ENCODE assay signal across 1 cellular context in genomic region chr20:47785900-47786762, GRCh38.
A peak's percentile ranks its signal among the peaks of the same experiment; 100 is the strongest.
TF ChIP-seq lines count a peak whose summit lies in the region.

No MANE protein-coding gene starts in this region.

TF ChIP-seq in HepG2, 621 proteins besides CTCF, POLR2A, EP300 and RAD21 (continued from another document and continues in another):
- TF ChIP-seq, protein P1, sequence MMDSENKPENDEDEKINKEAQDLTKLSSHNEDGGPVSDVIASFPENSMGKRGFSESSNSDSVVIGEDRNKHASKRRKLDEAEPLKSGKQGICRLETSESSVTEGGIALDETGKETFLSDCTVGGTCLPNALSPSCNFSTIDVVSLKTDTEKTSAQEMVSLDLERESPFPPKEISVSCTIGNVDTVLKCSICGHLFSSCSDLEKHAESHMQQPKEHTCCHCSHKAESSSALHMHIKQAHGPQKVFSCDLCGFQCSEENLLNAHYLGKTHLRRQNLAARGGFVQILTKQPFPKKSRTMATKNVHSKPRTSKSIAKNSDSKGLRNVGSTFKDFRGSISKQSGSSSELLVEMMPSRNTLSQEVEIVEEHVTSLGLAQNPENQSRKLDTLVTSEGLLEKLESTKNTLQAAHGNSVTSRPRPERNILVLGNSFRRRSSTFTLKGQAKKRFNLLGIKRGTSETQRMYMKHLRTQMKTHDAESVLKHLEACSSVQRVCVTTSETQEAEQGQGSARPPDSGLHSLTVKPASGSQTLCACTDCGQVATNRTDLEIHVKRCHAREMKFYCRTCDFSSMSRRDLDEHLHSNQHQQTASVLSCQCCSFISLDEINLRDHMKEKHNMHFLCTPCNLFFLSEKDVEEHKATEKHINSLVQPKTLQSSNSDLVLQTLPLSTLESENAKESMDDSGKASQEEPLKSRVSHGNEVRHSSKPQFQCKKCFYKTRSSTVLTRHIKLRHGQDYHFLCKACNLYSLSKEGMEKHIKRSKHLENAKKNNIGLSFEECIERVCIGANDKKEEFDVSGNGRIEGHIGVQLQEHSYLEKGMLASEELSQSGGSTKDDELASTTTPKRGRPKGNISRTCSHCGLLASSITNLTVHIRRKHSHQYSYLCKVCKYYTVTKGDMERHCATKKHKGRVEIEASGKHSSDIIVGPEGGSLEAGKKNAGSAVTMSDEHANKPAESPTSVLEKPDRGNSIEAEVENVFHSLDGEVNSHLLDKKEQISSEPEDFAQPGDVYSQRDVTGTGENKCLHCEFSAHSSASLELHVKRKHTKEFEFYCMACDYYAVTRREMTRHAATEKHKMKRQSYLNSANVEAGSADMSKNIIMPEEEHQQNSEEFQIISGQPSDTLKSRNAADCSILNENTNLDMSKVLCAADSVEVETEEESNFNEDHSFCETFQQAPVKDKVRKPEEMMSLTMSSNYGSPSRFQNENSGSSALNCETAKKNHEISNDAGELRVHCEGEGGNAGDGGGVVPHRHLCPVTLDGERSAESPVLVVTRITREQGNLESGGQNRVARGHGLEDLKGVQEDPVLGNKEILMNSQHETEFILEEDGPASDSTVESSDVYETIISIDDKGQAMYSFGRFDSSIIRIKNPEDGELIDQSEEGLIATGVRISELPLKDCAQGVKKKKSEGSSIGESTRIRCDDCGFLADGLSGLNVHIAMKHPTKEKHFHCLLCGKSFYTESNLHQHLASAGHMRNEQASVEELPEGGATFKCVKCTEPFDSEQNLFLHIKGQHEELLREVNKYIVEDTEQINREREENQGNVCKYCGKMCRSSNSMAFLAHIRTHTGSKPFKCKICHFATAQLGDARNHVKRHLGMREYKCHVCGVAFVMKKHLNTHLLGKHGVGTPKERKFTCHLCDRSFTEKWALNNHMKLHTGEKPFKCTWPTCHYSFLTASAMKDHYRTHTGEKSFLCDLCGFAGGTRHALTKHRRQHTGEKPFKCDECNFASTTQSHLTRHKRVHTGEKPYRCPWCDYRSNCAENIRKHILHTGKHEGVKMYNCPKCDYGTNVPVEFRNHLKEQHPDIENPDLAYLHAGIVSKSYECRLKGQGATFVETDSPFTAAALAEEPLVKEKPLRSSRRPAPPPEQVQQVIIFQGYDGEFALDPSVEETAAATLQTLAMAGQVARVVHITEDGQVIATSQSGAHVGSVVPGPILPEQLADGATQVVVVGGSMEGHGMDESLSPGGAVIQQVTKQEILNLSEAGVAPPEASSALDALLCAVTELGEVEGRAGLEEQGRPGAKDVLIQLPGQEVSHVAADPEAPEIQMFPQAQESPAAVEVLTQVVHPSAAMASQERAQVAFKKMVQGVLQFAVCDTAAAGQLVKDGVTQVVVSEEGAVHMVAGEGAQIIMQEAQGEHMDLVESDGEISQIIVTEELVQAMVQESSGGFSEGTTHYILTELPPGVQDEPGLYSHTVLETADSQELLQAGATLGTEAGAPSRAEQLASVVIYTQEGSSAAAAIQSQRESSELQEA (CRISPR knock-in tag; IDR thresholded peaks at IDR 0.05; ENCODE audit: not compliant biosample characterization) = peak; percentile 82
- no peak for TF ChIP-seq ZBTB39 (CRISPR knock-in tag; IDR thresholded peaks at IDR 0.05)
- TF ChIP-seq SOX5 (CRISPR knock-in tag; IDR thresholded peaks at IDR 0.05; ENCODE audit: borderline replicate concordance) = no peak; the same call in 1 of the 2 replicates
- TF ChIP-seq, protein P2, sequence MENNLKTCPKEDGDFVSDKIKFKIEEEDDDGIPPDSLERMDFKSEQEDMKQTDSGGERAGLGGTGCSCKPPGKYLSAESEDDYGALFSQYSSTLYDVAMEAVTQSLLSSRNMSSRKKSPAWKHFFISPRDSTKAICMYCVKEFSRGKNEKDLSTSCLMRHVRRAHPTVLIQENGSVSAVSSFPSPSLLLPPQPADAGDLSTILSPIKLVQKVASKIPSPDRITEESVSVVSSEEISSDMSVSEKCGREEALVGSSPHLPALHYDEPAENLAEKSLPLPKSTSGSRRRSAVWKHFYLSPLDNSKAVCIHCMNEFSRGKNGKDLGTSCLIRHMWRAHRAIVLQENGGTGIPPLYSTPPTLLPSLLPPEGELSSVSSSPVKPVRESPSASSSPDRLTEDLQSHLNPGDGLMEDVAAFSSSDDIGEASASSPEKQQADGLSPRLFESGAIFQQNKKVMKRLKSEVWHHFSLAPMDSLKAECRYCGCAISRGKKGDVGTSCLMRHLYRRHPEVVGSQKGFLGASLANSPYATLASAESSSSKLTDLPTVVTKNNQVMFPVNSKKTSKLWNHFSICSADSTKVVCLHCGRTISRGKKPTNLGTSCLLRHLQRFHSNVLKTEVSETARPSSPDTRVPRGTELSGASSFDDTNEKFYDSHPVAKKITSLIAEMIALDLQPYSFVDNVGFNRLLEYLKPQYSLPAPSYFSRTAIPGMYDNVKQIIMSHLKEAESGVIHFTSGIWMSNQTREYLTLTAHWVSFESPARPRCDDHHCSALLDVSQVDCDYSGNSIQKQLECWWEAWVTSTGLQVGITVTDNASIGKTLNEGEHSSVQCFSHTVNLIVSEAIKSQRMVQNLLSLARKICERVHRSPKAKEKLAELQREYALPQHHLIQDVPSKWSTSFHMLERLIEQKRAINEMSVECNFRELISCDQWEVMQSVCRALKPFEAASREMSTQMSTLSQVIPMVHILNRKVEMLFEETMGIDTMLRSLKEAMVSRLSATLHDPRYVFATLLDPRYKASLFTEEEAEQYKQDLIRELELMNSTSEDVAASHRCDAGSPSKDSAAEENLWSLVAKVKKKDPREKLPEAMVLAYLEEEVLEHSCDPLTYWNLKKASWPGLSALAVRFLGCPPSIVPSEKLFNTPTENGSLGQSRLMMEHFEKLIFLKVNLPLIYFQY (CRISPR knock-in tag; IDR thresholded peaks at IDR 0.05; ENCODE audit: borderline replicate concordance) = peak; percentile 53; the same call in 1 of the 2 replicates
- 0 out of 2 replicates have a peak, but pooled peaks have one; percentile 44 for TF ChIP-seq ZNF136 (CRISPR knock-in tag; IDR thresholded peaks at IDR 0.05; ENCODE audit: low read depth)
- TF ChIP-seq MYNN (CRISPR knock-in tag; IDR thresholded peaks at IDR 0.05; ENCODE audit: low read depth) = 0 out of 2 replicates have a peak, but pooled peaks have one; percentile 9
- TF ChIP-seq CAMTA2 (CRISPR knock-in tag; IDR thresholded peaks at IDR 0.05; ENCODE audit: borderline replicate concordance) = peak; percentile 91; the same call in 1 of the 2 replicates
- TF ChIP-seq, protein P3, sequence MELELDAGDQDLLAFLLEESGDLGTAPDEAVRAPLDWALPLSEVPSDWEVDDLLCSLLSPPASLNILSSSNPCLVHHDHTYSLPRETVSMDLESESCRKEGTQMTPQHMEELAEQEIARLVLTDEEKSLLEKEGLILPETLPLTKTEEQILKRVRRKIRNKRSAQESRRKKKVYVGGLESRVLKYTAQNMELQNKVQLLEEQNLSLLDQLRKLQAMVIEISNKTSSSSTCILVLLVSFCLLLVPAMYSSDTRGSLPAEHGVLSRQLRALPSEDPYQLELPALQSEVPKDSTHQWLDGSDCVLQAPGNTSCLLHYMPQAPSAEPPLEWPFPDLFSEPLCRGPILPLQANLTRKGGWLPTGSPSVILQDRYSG (CRISPR knock-in tag; IDR thresholded peaks at IDR 0.05) = peak; percentile 64; the same call in 1 of the 2 replicates
- no peak for TF ChIP-seq CBX1 (IDR thresholded peaks at IDR 0.05; ENCODE audit: low read depth)
- TF ChIP-seq HOXA5 (CRISPR knock-in tag; IDR thresholded peaks at IDR 0.05) = no peak; the same call in 1 of the 2 replicates
- peak; percentile 83; the same call in 1 of the 2 replicates for TF ChIP-seq EZH2 (conservative IDR thresholded peaks at IDR 0.05; ENCODE audit: low read depth, low read length)
- 0 out of 2 replicates have a peak, but pooled peaks have one; percentile 35 for TF ChIP-seq REL (CRISPR knock-in tag; conservative IDR thresholded peaks at IDR 0.05)
- TF ChIP-seq, protein P4, sequence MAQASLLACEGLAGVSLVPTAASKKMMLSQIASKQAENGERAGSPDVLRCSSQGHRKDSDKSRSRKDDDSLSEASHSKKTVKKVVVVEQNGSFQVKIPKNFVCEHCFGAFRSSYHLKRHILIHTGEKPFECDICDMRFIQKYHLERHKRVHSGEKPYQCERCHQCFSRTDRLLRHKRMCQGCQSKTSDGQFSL (CRISPR knock-in tag; IDR thresholded peaks at IDR 0.05) = no peak; the same call in 1 of the 2 replicates
- TF ChIP-seq, protein P5, sequence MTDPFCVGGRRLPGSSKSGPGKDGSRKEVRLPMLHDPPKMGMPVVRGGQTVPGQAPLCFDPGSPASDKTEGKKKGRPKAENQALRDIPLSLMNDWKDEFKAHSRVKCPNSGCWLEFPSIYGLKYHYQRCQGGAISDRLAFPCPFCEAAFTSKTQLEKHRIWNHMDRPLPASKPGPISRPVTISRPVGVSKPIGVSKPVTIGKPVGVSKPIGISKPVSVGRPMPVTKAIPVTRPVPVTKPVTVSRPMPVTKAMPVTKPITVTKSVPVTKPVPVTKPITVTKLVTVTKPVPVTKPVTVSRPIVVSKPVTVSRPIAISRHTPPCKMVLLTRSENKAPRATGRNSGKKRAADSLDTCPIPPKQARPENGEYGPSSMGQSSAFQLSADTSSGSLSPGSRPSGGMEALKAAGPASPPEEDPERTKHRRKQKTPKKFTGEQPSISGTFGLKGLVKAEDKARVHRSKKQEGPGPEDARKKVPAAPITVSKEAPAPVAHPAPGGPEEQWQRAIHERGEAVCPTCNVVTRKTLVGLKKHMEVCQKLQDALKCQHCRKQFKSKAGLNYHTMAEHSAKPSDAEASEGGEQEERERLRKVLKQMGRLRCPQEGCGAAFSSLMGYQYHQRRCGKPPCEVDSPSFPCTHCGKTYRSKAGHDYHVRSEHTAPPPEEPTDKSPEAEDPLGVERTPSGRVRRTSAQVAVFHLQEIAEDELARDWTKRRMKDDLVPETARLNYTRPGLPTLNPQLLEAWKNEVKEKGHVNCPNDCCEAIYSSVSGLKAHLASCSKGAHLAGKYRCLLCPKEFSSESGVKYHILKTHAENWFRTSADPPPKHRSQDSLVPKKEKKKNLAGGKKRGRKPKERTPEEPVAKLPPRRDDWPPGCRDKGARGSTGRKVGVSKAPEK (CRISPR knock-in tag; IDR thresholded peaks at IDR 0.05; ENCODE audit: borderline replicate concordance) = peak; percentile 95; the same call in 1 of the 2 replicates
- peak; percentile 52; the same call in 1 of the 2 replicates for TF ChIP-seq FOXK1 (CRISPR knock-in tag; IDR thresholded peaks at IDR 0.05; ENCODE audit: borderline replicate concordance, low read depth)
- peak; percentile 85 for TF ChIP-seq SMC3 (IDR thresholded peaks at IDR 0.05; ENCODE audit: low read length)
- TF ChIP-seq ZNF274 (CRISPR knock-in tag; IDR thresholded peaks at IDR 0.05) = peak; percentile 82; the same call in 1 of the 2 replicates
- peak; percentile 75 for TF ChIP-seq HNRNPLL (IDR thresholded peaks at IDR 0.05; ENCODE audit: low read depth, low read length, poor library complexity, severe bottlenecking)
- 0 out of 4 replicates have a peak, but pooled peaks of 1 of the 2 experiments have one; percentile 27 for TF ChIP-seq KLF16 (CRISPR knock-in tag; IDR thresholded peaks at IDR 0.05)
- TF ChIP-seq MYPOP (CRISPR knock-in tag; IDR thresholded peaks at IDR 0.05) = peak; percentile 37; the same call in 1 of the 2 replicates
- TF ChIP-seq ZBTB25 (CRISPR knock-in tag; IDR thresholded peaks at IDR 0.05) = peak; percentile 42; the same call in 1 of the 2 replicates
- TF ChIP-seq RXRB (CRISPR knock-in tag; IDR thresholded peaks at IDR 0.05; ENCODE audit: borderline replicate concordance) = peak; percentile 21; the same call in 1 of the 2 replicates
- 0 out of 2 replicates have a peak, but pooled peaks have one; percentile 20 for TF ChIP-seq FOXC1 (CRISPR knock-in tag; IDR thresholded peaks at IDR 0.05; ENCODE audit: borderline replicate concordance)
- TF ChIP-seq ZFP37 (CRISPR knock-in tag; IDR thresholded peaks at IDR 0.05; ENCODE audit: borderline replicate concordance) = no peak
- TF ChIP-seq ZNF788 (CRISPR knock-in tag; IDR thresholded peaks at IDR 0.05; ENCODE audit: borderline replicate concordance) = no peak; the same call in 1 of the 2 replicates
- no peak; the same call in 1 of the 2 replicates for TF ChIP-seq ZNF557 (CRISPR knock-in tag; IDR thresholded peaks at IDR 0.05)
- TF ChIP-seq KAT8 (CRISPR knock-in tag; IDR thresholded peaks at IDR 0.05) = no peak
- no peak for TF ChIP-seq NR2F2 (IDR thresholded peaks at IDR 0.05; ENCODE audit: borderline replicate concordance, low read depth)
- TF ChIP-seq SMAD1 (CRISPR knock-in tag; IDR thresholded peaks at IDR 0.05; ENCODE audit: borderline replicate concordance, low read depth) = peak; percentile 31; the same call in 1 of the 2 replicates
- TF ChIP-seq, protein P6, sequence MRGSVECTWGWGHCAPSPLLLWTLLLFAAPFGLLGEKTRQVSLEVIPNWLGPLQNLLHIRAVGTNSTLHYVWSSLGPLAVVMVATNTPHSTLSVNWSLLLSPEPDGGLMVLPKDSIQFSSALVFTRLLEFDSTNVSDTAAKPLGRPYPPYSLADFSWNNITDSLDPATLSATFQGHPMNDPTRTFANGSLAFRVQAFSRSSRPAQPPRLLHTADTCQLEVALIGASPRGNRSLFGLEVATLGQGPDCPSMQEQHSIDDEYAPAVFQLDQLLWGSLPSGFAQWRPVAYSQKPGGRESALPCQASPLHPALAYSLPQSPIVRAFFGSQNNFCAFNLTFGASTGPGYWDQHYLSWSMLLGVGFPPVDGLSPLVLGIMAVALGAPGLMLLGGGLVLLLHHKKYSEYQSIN (CRISPR knock-in tag; IDR thresholded peaks at IDR 0.05; ENCODE audit: borderline replicate concordance) = no peak
- TF ChIP-seq KAT2B (IDR thresholded peaks at IDR 0.05; ENCODE audit: borderline replicate concordance, low read depth, low read length) = no peak
